Comparison of ENCODE assay signal across 6 cellular contexts in genomic region chr17:44069974-44070454, GRCh38. TPM values are rescaled to one million over a fixed set of nuclear protein-coding genes. Genes with fewer than 3 reads are reported as not detected.
DNase-seq lines count a peak whose midpoint lies in the region; ATAC-seq, FAIRE-seq and TF ChIP-seq lines count a peak whose summit lies in the region.

No MANE protein-coding gene starts in this region.

- peak overlapping the region; percentile 94 for H3K4me3 Mint-ChIP-seq in natural killer cell treated with Interleukin-12 subunit alpha and Interleukin-12 subunit beta and Interleukin-15 and Interleukin-18, amount 100 ng/mL, for 72 hours

- H3K27ac Mint-ChIP-seq in natural killer cell treated with Interleukin-12 subunit alpha and Interleukin-12 subunit beta and Interleukin-15 and Interleukin-18, amount 100 ng/mL, for 72 hours = peak overlapping the region; percentile 91 to 97

- H3K9me3 Mint-ChIP-seq in natural killer cell treated with Interleukin-12 subunit alpha and Interleukin-12 subunit beta and Interleukin-15 and Interleukin-18, amount 100 ng/mL, for 72 hours = no peaks in the 10 kb centered on the region

- H3K4me1 Mint-ChIP-seq in natural killer cell treated with Interleukin-12 subunit alpha and Interleukin-12 subunit beta and Interleukin-15 and Interleukin-18, amount 100 ng/mL, for 72 hours (ENCODE audit: low read depth in 2 of 2) = peaks cover 36 to 39% of the 10 kb centered on the region in 2 donors

- in situ Hi-C loops in astrocyte of the spinal cord (cut with HindIII; ENCODE audit: low sequenced_read_pairs) = no loop called here

- no peaks in the 10 kb centered on the region for H3K27me3 Mint-ChIP-seq in natural killer cell treated with Interleukin-12 subunit alpha and Interleukin-12 subunit beta and Interleukin-15 and Interleukin-18, amount 100 ng/mL, for 72 hours

- no peak for FAIRE-seq in GM19239 (lab: Jason Lieb, UNC)

- ATAC-seq in HG03066 (IDR thresholded peaks at IDR 0.05; ENCODE audit: low read depth, unreplicated experiment) (peak; percentile 15), omental fat pad (ENCODE audit: low FRiP score) (no peak)
- no peak for ATAC-seq in natural killer cell treated with Interleukin-12 subunit alpha and Interleukin-12 subunit beta and Interleukin-15 and Interleukin-18, amount 100 ng/mL, for 72 hours

- TF ChIP-seq CTCF in AG10803 (conservative IDR thresholded peaks at IDR 0.05; ENCODE audit: low read length) (peak; percentile 14; the same call in 1 of the 2 replicates), astrocyte of the spinal cord (IDR thresholded peaks at IDR 0.05; ENCODE audit: low read depth, low read length) (no peak), omental fat pad (IDR thresholded peaks at IDR 0.05) (no peak)

- DNase-seq in AG10803 (ENCODE audit: low read depth) = peak; percentile 42
- DNase-seq in astrocyte of the spinal cord (ENCODE audit: low read depth, low spot score) = no peak
- no peak for DNase-seq in natural killer cell treated with Interleukin-12 subunit alpha and Interleukin-12 subunit beta and Interleukin-15 and Interleukin-18, amount 100 ng/mL, for 72 hours (ENCODE audit: low spot score)
- DNase-seq in omental fat pad (ENCODE audit: low spot score) = no peak
- DNase-seq in GM19239 (ENCODE audit: insufficient read length, low spot score) = no peak

- peaks cover 7% of the 10 kb centered on the region for H3K36me3 Mint-ChIP-seq in natural killer cell treated with Interleukin-12 subunit alpha and Interleukin-12 subunit beta and Interleukin-15 and Interleukin-18, amount 100 ng/mL, for 72 hours

- H3K4me3 ChIP-seq in AG10803 (ENCODE audit: low read length) (peak overlapping the region; percentile 84), astrocyte of the spinal cord (ENCODE audit: low read depth, low read length) (peak overlapping the region; percentile 42)

RNA-seq across cellular contexts. Expression of gene G6PC3, which starts 0.5 kb away (rescaled TPM):
- 10 to 100 TPM; 24.6 to 26.8 TPM for total RNA-seq in natural killer cell treated with Interleukin-12 subunit alpha and Interleukin-12 subunit beta and Interleukin-15 and Interleukin-18, amount 100 ng/mL, for 72 hours
- total RNA-seq in omental fat pad = 10 to 100 TPM; 30.1 to 58.3 (median 39.0) TPM

RNA-seq across cellular contexts. Expression of gene LSM12, which starts 3.5 kb away (rescaled TPM):
- total RNA-seq in natural killer cell treated with Interleukin-12 subunit alpha and Interleukin-12 subunit beta and Interleukin-15 and Interleukin-18, amount 100 ng/mL, for 72 hours = 10 to 100 TPM; 68.6 to 70.0 TPM
- 10 to 100 TPM; 24.6 to 52.9 (median 47.4) TPM for total RNA-seq in omental fat pad

RNA-seq across cellular contexts. Expression of gene HDAC5, which starts 53.4 kb away (rescaled TPM):
- 10 to 100 TPM; 12.8 to 13.9 TPM for total RNA-seq in natural killer cell treated with Interleukin-12 subunit alpha and Interleukin-12 subunit beta and Interleukin-15 and Interleukin-18, amount 100 ng/mL, for 72 hours
- 10 to 100 TPM; 52.5 to 91.9 (median 62.4) TPM for total RNA-seq in omental fat pad

RNA-seq across cellular contexts. Expression of gene TMEM101, which starts 55.3 kb away (rescaled TPM):
- 10 to 100 TPM; 32.5 TPM for total RNA-seq in natural killer cell treated with Interleukin-12 subunit alpha and Interleukin-12 subunit beta and Interleukin-15 and Interleukin-18, amount 100 ng/mL, for 72 hours
- total RNA-seq in omental fat pad = 10 to 100 TPM; 17.3 to 37.0 (median 26.8) TPM
